ENCODE assay signal across 35 cellular contexts in the genomic region with DNA sequence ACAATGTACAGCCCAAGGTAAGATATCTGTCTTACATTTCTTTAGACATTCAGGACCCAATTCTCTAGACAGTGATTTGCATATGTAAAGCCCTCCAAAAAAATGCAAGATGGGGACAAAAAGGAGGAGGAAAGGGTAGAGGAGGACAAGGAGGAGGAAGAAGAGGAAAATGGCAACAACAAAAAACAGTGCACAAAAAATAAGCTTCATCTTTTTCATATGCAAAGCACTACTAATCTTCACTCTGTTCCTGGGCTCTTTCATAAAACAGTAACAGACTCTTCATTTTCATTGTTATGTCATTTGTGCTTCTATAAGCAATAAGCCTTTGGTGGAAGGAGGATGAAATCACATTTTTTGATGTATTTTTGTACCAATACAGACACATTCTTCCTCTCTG.
DNase-seq lines count a peak whose midpoint lies in the region; ATAC-seq and TF ChIP-seq lines count a peak whose summit lies in the region.
"Had no signal": no experiment of that assay in that cellular context is flagged by ENCODE, and none has a peak within 500 bp of the region (broad histone marks: within the 10 kb centered on the region; RNA-seq: fewer than 3 reads in every experiment).

No MANE protein-coding gene starts in this region.

- H3K4me2 ChIP-seq in GM23338: no peak overlapping the region
- peak overlapping the region; percentile 17 for H3K4me2 ChIP-seq in neural progenitor cell
- H3K4me2 ChIP-seq: A549; BLaER1; BLaER1 treated with 17β-estradiol and CSF1 and Interleukin-3, amounts not matched to agents 10 nM and 100 nM had no signal

- H3K27ac Mint-ChIP-seq in GM23338 (peak overlapping the region; percentile 19), WTC11 (peak overlapping the region; percentile 55; the same call in 1 of the 2 replicates), neural progenitor cell (no peak overlapping the region)
- no peak overlapping the region for H3K27ac Mint-ChIP-seq in activated naive CD8-positive, alpha-beta T cell treated with anti-CD3 and anti-CD28 coated beads, Interleukin-2, amount 50 U/mL, for 24 hours
- H3K27ac Mint-ChIP-seq: B cell; CD14-positive monocyte; CD4-positive, alpha-beta T cell; CD4-positive, CD25-positive, alpha-beta regulatory T cell; CD8-positive, alpha-beta memory T cell; CD8-positive, alpha-beta T cell had no signal

- H4K20me1 ChIP-seq in GM23338 (replicated peaks; ENCODE audit: insufficient read depth) (no peaks in the 10 kb centered on the region), neural progenitor cell (ENCODE audit: low read depth) (no peaks in the 10 kb centered on the region)
- H4K20me1 ChIP-seq: BLaER1; BLaER1 treated with 17β-estradiol and CSF1 and Interleukin-3, amounts not matched to agents 10 nM and 100 nM had no signal

- no peak overlapping the region for H3K4me3 ChIP-seq in GM23338
- H3K4me3 ChIP-seq in HAP-1: no peak overlapping the region
- H3K4me3 ChIP-seq in neural progenitor cell: no peak overlapping the region
- H3K4me3 ChIP-seq: A549; BLaER1; BLaER1 treated with 17β-estradiol and CSF1 and Interleukin-3, amounts not matched to agents 10 nM and 100 nM had no signal

- TF ChIP-seq CTCF in GM23338 (conservative IDR thresholded peaks at IDR 0.05; ENCODE audit: low read depth in 2 of 2) (no peak), WTC11 (IDR thresholded peaks at IDR 0.05) (no peak), neural progenitor cell (IDR thresholded peaks at IDR 0.05) (no peak)

- CTCF ChIA-PET in WTC11 (lab: Charles Lee): no interaction called here

- H3K36me3 ChIP-seq in GM23338 (ENCODE audit: insufficient read depth): no peaks in the 10 kb centered on the region
- H3K36me3 ChIP-seq in HAP-1 (replicated peaks): no peaks in the 10 kb centered on the region
- peaks cover 7% of the 10 kb centered on the region for H3K36me3 ChIP-seq in neural progenitor cell
- H3K36me3 ChIP-seq: BE2C; BLaER1; BLaER1 treated with 17β-estradiol and CSF1 and Interleukin-3, amounts not matched to agents 10 nM and 100 nM had no signal

- no peaks in the 10 kb centered on the region for H3K27me3 ChIP-seq in GM23338 (ENCODE audit: insufficient read depth)
- H3K27me3 ChIP-seq in HAP-1 (ENCODE audit: low read depth): no peaks in the 10 kb centered on the region
- H3K27me3 ChIP-seq in neural progenitor cell: no peaks in the 10 kb centered on the region
- H3K27me3 ChIP-seq: BE2C; BLaER1; BLaER1 treated with 17β-estradiol and CSF1 and Interleukin-3, amounts not matched to agents 10 nM and 100 nM had no signal

- H3K4me3 Mint-ChIP-seq in GM23338 (no peak overlapping the region), WTC11 (no peak overlapping the region), neural progenitor cell (no peak overlapping the region)
- H3K4me3 Mint-ChIP-seq in activated naive CD8-positive, alpha-beta T cell treated with anti-CD3 and anti-CD28 coated beads, Interleukin-2, amount 50 U/mL, for 24 hours: no peak overlapping the region
- H3K4me3 Mint-ChIP-seq: B cell; CD14-positive monocyte; CD4-positive, alpha-beta memory T cell; CD4-positive, alpha-beta T cell; CD4-positive, CD25-positive, alpha-beta regulatory T cell; CD8-positive, alpha-beta memory T cell; CD8-positive, alpha-beta T cell had no signal

- H3K27me3 Mint-ChIP-seq in GM23338 (ENCODE audit: insufficient read depth, low read depth, poor library complexity) (no peaks in the 10 kb centered on the region), WTC11 (ENCODE audit: low read depth) (no peaks in the 10 kb centered on the region), neural progenitor cell (ENCODE audit: insufficient read depth, low read depth) (no peaks in the 10 kb centered on the region)
- no peaks in the 10 kb centered on the region for H3K27me3 Mint-ChIP-seq in activated naive CD8-positive, alpha-beta T cell treated with anti-CD3 and anti-CD28 coated beads, Interleukin-2, amount 50 U/mL, for 24 hours
- H3K27me3 Mint-ChIP-seq: B cell; CD4-positive, alpha-beta memory T cell; CD4-positive, alpha-beta T cell; CD4-positive, CD25-positive, alpha-beta regulatory T cell had no signal

- peaks cover 6% of the 10 kb centered on the region; the same call in 1 of the 2 replicates for H3K9me2 ChIP-seq in GM23338 (ENCODE audit: insufficient read depth)

- no peak overlapping the region for H3K27ac ChIP-seq in GM23338 (ENCODE audit: low read depth)
- H3K27ac ChIP-seq in neural progenitor cell: no peak overlapping the region
- H3K27ac ChIP-seq: 22Rv1; A549; BLaER1; BLaER1 treated with 17β-estradiol and CSF1 and Interleukin-3, amounts not matched to agents 10 nM and 100 nM; C4-2B had no signal

- H3K9me3 ChIP-seq in HAP-1: no peaks in the 10 kb centered on the region
- no peaks in the 10 kb centered on the region for H3K9me3 ChIP-seq in neural progenitor cell (ENCODE audit: low read depth)
- H3K9me3 ChIP-seq: A549, BE2C, BLaER1, Caco-2 had no signal

- no peak for ATAC-seq in GM23338
- no peak for ATAC-seq in WTC11
- ATAC-seq in activated naive CD8-positive, alpha-beta T cell treated with anti-CD3 and anti-CD28 coated beads, Interleukin-2, amount 50 U/mL, for 24 hours: no peak
- ATAC-seq: A549; CD8-positive, alpha-beta T cell had no signal

- H3K4me1 ChIP-seq in GM23338 (ENCODE audit: insufficient read depth) (peaks cover 7% of the 10 kb centered on the region), HAP-1 (peaks cover 21% of the 10 kb centered on the region), neural progenitor cell (peaks cover 16% of the 10 kb centered on the region)
- H3K4me1 ChIP-seq: A549; BE2C; BLaER1; BLaER1 treated with 17β-estradiol and CSF1 and Interleukin-3, amounts not matched to agents 10 nM and 100 nM; Caco-2 had no signal

- no peak overlapping the region for H2AFZ ChIP-seq in GM23338
- H2AFZ ChIP-seq in neural progenitor cell (replicated peaks): peak overlapping the region; percentile 38

- no peaks in the 10 kb centered on the region for H3K79me2 ChIP-seq in GM23338 (replicated peaks; ENCODE audit: insufficient read depth)
- no peaks in the 10 kb centered on the region for H3K79me2 ChIP-seq in neural progenitor cell (ENCODE audit: low read depth)

- H3K9me3 Mint-ChIP-seq in GM23338 (no peaks in the 10 kb centered on the region), WTC11 (peaks cover 5% of the 10 kb centered on the region; the same call in 1 of the 2 replicates), neural progenitor cell (no peaks in the 10 kb centered on the region)
- H3K9me3 Mint-ChIP-seq in activated naive CD8-positive, alpha-beta T cell treated with anti-CD3 and anti-CD28 coated beads, Interleukin-2, amount 50 U/mL, for 24 hours: peaks cover 5% of the 10 kb centered on the region
- H3K9me3 Mint-ChIP-seq: CD4-positive, alpha-beta T cell had no signal

- H3K4me1 Mint-ChIP-seq in GM23338: peaks cover 17% of the 10 kb centered on the region; the same call in 2 of the 3 replicates
- H3K4me1 Mint-ChIP-seq in WTC11: peaks cover 15% of the 10 kb centered on the region
- H3K4me1 Mint-ChIP-seq in neural progenitor cell: peaks cover 7% of the 10 kb centered on the region
- H3K4me1 Mint-ChIP-seq in activated naive CD8-positive, alpha-beta T cell treated with anti-CD3 and anti-CD28 coated beads, Interleukin-2, amount 50 U/mL, for 24 hours: no peaks in the 10 kb centered on the region
- H3K4me1 Mint-ChIP-seq: B cell; CD14-positive monocyte; CD4-positive, alpha-beta memory T cell; CD4-positive, CD25-positive, alpha-beta regulatory T cell; CD8-positive, alpha-beta memory T cell had no signal

- in situ Hi-C loops in HAP-1 (cut with MboI; ENCODE audit: low sequenced_read_pairs): no loop called here

- POLR2A ChIA-PET in WTC11 (lab: Charles Lee): no interaction called here

- H3K9ac ChIP-seq in neural progenitor cell: no peak overlapping the region
- H3K9ac ChIP-seq: BLaER1; BLaER1 treated with 17β-estradiol and CSF1 and Interleukin-3, amounts not matched to agents 10 nM and 100 nM had no signal

- H3K36me3 Mint-ChIP-seq in GM23338 (ENCODE audit: low read depth): peaks cover 5% of the 10 kb centered on the region; the same call in 1 of the 3 replicates
- H3K36me3 Mint-ChIP-seq in WTC11: no peaks in the 10 kb centered on the region
- H3K36me3 Mint-ChIP-seq in neural progenitor cell: no peaks in the 10 kb centered on the region
- no peaks in the 10 kb centered on the region for H3K36me3 Mint-ChIP-seq in activated naive CD8-positive, alpha-beta T cell treated with anti-CD3 and anti-CD28 coated beads, Interleukin-2, amount 50 U/mL, for 24 hours (ENCODE audit: low read depth)
- H3K36me3 Mint-ChIP-seq: CD14-positive monocyte; CD4-positive, alpha-beta memory T cell; CD4-positive, CD25-positive, alpha-beta regulatory T cell; CD8-positive, alpha-beta T cell had no signal

- DNase-seq in GM23338 (ENCODE audit: low spot score) (no peak), HAP-1 (ENCODE audit: low spot score in 2 of 2) (peak; percentile 21 to 97), WTC11 (ENCODE audit: low spot score) (no peak), neural progenitor cell (ENCODE audit: low spot score) (no peak), SW480 (ENCODE audit: low spot score) (no peak), retina (no peak), SKM-1 treated with dmso at 0.1 percent for 144 hours (lab: John Stamatoyannopoulos, UW; ENCODE audit: unreplicated experiment) (no peak)
- no peak for DNase-seq in activated naive CD8-positive, alpha-beta T cell treated with anti-CD3 and anti-CD28 coated beads, Interleukin-2, amount 50 U/mL, for 24 hours
- DNase-seq: 8988T; ACHN; AML-193; BE2C; C1 segment of cervical spinal cord; Caco-2; Calu3; CD4-positive, alpha-beta memory T cell; CD4-positive, alpha-beta T cell; CD4-positive, CD25-positive, alpha-beta regulatory T cell; CD8-positive, alpha-beta memory T cell; CD8-positive, alpha-beta T cell; COR-L47; DMS 273 treated with DMSO at 0.1 percent for 48 hours; DMS153; DMS53; DMS79; DMS79 treated with DMSO at 0.1 percent for 48 hours; DND-41; EL had no signal

- H3F3A ChIP-seq in GM23338 (replicated peaks; ENCODE audit: low read depth) (no peaks in the 10 kb centered on the region), neural progenitor cell (ENCODE audit: low read depth) (no peaks in the 10 kb centered on the region)

TF ChIP-seq in WTC11, 78 proteins besides CTCF, POLR2A, EP300 and RAD21 (continues in another document):
- TF ChIP-seq CREB1 (CRISPR knock-in tag; IDR thresholded peaks at IDR 0.05) (no peak), TCF7 (CRISPR knock-in tag; IDR thresholded peaks at IDR 0.05; ENCODE audit: low read depth) (no peak)
- TF ChIP-seq, protein P1, sequence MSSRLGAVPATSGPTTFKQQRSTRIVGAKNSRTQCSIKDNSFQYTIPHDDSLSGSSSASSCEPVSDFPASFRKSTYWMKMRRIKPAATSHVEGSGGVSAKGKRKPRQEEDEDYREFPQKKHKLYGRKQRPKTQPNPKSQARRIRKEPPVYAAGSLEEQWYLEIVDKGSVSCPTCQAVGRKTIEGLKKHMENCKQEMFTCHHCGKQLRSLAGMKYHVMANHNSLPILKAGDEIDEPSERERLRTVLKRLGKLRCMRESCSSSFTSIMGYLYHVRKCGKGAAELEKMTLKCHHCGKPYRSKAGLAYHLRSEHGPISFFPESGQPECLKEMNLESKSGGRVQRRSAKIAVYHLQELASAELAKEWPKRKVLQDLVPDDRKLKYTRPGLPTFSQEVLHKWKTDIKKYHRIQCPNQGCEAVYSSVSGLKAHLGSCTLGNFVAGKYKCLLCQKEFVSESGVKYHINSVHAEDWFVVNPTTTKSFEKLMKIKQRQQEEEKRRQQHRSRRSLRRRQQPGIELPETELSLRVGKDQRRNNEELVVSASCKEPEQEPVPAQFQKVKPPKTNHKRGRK (CRISPR knock-in tag; IDR thresholded peaks at IDR 0.05; ENCODE audit: borderline replicate concordance): no peak

Comparison
In these comparisons a context has a peak if more than half of its experiments do, and no peak if none do; other contexts are left out.
1. DNase-seq: peak in HAP-1 (2 of 2); none in GM23338 (single experiment), WTC11 (single experiment), neural progenitor cell (single experiment), SW480 (single experiment), activated naive CD8-positive, alpha-beta T cell treated with anti-CD3 and anti-CD28 coated beads, Interleukin-2, amount 50 U/mL, for 24 hours (single experiment), retina (single experiment) and SKM-1 treated with dmso at 0.1 percent for 144 hours (single experiment).
2. H3K27ac Mint-ChIP-seq: peak in GM23338 (single experiment) and WTC11 (single experiment); none in neural progenitor cell (single experiment) and activated naive CD8-positive, alpha-beta T cell treated with anti-CD3 and anti-CD28 coated beads, Interleukin-2, amount 50 U/mL, for 24 hours (single experiment).